ENCODE assay signal across 8 cellular contexts in genomic region chr19:42269518-42270345, GRCh38. TPM values are rescaled to one million over a fixed set of nuclear protein-coding genes. Genes with fewer than 3 reads are reported as not detected.
A peak's percentile ranks its signal among the peaks of the same experiment; 100 is the strongest.
DNase-seq lines count a peak whose midpoint lies in the region; ATAC-seq and TF ChIP-seq lines count a peak whose summit lies in the region.

No MANE protein-coding gene starts in this region.

- peaks cover 8% of the 10 kb centered on the region for H3K4me1 Mint-ChIP-seq in Calu3 (ENCODE audit: low read depth, unreplicated experiment)

- no TSS peak for BruUV-seq in Calu3 (replicated peaks; lab: Mats Ljungman, UMichigan)

- H3K9me3 Mint-ChIP-seq in Calu3 (ENCODE audit: low read depth, unreplicated experiment), result no peaks in the 10 kb centered on the region

- H3K27ac ChIP-seq in foreskin keratinocyte (peak overlapping the region; percentile 99), psoas muscle (peak overlapping the region; percentile 98)

- no peak overlapping the region for H3K27ac Mint-ChIP-seq in Calu3 (ENCODE audit: unreplicated experiment)

- peaks cover 4 to 31% of the 10 kb centered on the region in 2 donors for H3K36me3 ChIP-seq in psoas muscle (ENCODE audit: insufficient read depth in 1 of 2, low read depth in 1 of 2)

- H3K4me3 ChIP-seq in GM08714 (ENCODE audit: low read length) (peak overlapping the region; percentile 91), psoas muscle (peak overlapping the region; percentile 81)

- intact Hi-C loops in psoas muscle (cut with DNase I), result no loop called here
- intact Hi-C loops in Calu3 (cut with micrococcal nuclease; ENCODE audit: unreplicated experiment), result no loop called here

- TF ChIP-seq CTCF in foreskin keratinocyte (conservative IDR thresholded peaks at IDR 0.05) (no peak), psoas muscle (IDR thresholded peaks at IDR 0.05) (no peak), Calu3 (IDR thresholded peaks at IDR 0.05; ENCODE audit: unreplicated experiment) (no peak)

- DNase-seq in RKO (ENCODE audit: low spot score) (peak; percentile 19), foreskin keratinocyte (no peak), psoas muscle (peak; percentile 25 to 56), Calu3 (no peak), NCI-H146 treated with DMSO at 0.1 percent for 48 hours (lab: John Stamatoyannopoulos, UW; ENCODE audit: unreplicated experiment) (no peak)

- H3K4me1 ChIP-seq in foreskin keratinocyte (peaks cover 3% of the 10 kb centered on the region), psoas muscle (peaks cover 33% of the 10 kb centered on the region)

- no peak overlapping the region for H3K4me3 Mint-ChIP-seq in Calu3 (ENCODE audit: low read depth, unreplicated experiment)

- ATAC-seq in foreskin keratinocyte, result no peak
- no peak for ATAC-seq in psoas muscle
- no peak for ATAC-seq in GM21529 (IDR thresholded peaks at IDR 0.05; ENCODE audit: unreplicated experiment)
- ATAC-seq in HG03280 (IDR thresholded peaks at IDR 0.05; ENCODE audit: unreplicated experiment), result no peak

- H3K9me3 ChIP-seq in psoas muscle, result no peaks in the 10 kb centered on the region

- 21 to 35% (median 21%) methylated on average over 9 of the region's 9 CpGs for WGBS in psoas muscle, 3 donors

- H3K27me3 ChIP-seq in foreskin keratinocyte (no peaks in the 10 kb centered on the region), psoas muscle (ENCODE audit: insufficient read depth in 3 of 3, low read length in 2 of 3) (no peaks in the 10 kb centered on the region)

- H3K27me3 Mint-ChIP-seq in Calu3 (ENCODE audit: unreplicated experiment), result no peaks in the 10 kb centered on the region

- CTCF ChIA-PET in Calu3 (lab: Charles Lee), result interaction anchor here (0.5 to 2.0 kb wide), 3 partner anchors 23 to 822 kb away, joined by 3 to 8 read pairs (median 4); no protein-coding TSS in a partner anchor

- peaks cover 13% of the 10 kb centered on the region for H3K36me3 Mint-ChIP-seq in Calu3 (ENCODE audit: insufficient read depth, unreplicated experiment)

RNA-seq across cellular contexts. Expression of gene CIC, which starts 0.7 kb away (rescaled TPM):
- total RNA-seq in foreskin keratinocyte, result 37.4 and 40.7 TPM in 2 replicates
- 32.2 and 36.1 TPM in 2 replicates for polyA plus RNA-seq in foreskin keratinocyte
- total RNA-seq in psoas muscle, result 10 to 100 TPM; 28.8 to 55.0 (median 44.2) TPM
- 10 to 100 TPM; 17.1 to 39.3 (median 18.1) TPM for polyA plus RNA-seq in psoas muscle
- 72.6 and 75.5 TPM in 2 replicates for total RNA-seq in Calu3 (2022)

RNA-seq across cellular contexts. Expression of gene ERF, which starts 14.8 kb away (rescaled TPM):
- total RNA-seq in foreskin keratinocyte (83.9 and 91.9 TPM in 2 replicates), psoas muscle (10 to 100 TPM; 10.0 to 13.5 (median 11.8) TPM), Calu3 (2022) (100 and 124 TPM in 2 replicates)
- polyA plus RNA-seq in foreskin keratinocyte (87.6 and 96.7 TPM in 2 replicates), psoas muscle (10 to 100 TPM in 2 of 3 donors, 1 to 10 TPM in 1; 7.1 to 11.7 (median 11.4) TPM)

RNA-seq across cellular contexts. Expression of gene GSK3A, which starts 27.3 kb away (rescaled TPM):
- 37.2 and 42.6 TPM in 2 replicates for total RNA-seq in foreskin keratinocyte
- polyA plus RNA-seq in foreskin keratinocyte, result 66.2 and 69.5 TPM in 2 replicates
- 10 to 100 TPM; 48.7 to 64.8 (median 58.1) TPM for total RNA-seq in psoas muscle
- 100 to 1,000 TPM in 1 of 3 donors, 10 to 100 TPM in 2; 70.1 to 117 (median 81.1) TPM for polyA plus RNA-seq in psoas muscle
- total RNA-seq in Calu3 (2022), result 58.8 and 60.6 TPM in 2 replicates

RNA-seq across cellular contexts. Expression of gene PRR19, which starts 32.2 kb away (rescaled TPM):
- 1.4 and 1.5 TPM in 2 replicates for total RNA-seq in foreskin keratinocyte
- polyA plus RNA-seq in foreskin keratinocyte, result 2.3 TPM in 2 replicates
- under 1 TPM in 2 of 4 donors, not detected in 2; 0.19 to 0.51 TPM for total RNA-seq in psoas muscle
- under 1 TPM; 0.17 to 0.73 (median 0.60) TPM for polyA plus RNA-seq in psoas muscle
- total RNA-seq in Calu3 (2022), result 1.7 and 2.4 TPM in 2 replicates

RNA-seq across cellular contexts. Expression of gene PAFAH1B3, which starts 32.7 kb away (rescaled TPM):
- total RNA-seq in foreskin keratinocyte (71.9 and 82.9 TPM in 2 replicates), psoas muscle (1 to 10 TPM; 4.0 to 7.4 (median 6.4) TPM), Calu3 (2022) (68.3 and 72.4 TPM in 2 replicates)
- polyA plus RNA-seq in foreskin keratinocyte (106 and 121 TPM in 2 replicates), psoas muscle (10 to 100 TPM; 12.8 to 17.1 (median 14.8) TPM)

Comparison
In these comparisons a context has a peak if more than half of its experiments do, and no peak if none do; other contexts are left out.
1. DNase-seq: peak in RKO (single experiment) and psoas muscle (2 of 2); none in foreskin keratinocyte (0 of 2), Calu3 (single experiment) and NCI-H146 treated with DMSO at 0.1 percent for 48 hours (single experiment).